In genomic region chr6:39228992-39229767, GRCh38 we compare ENCODE assay signal across 8 cellular contexts. TPM values are rescaled to one million over a fixed set of nuclear protein-coding genes. Genes with fewer than 3 reads are reported as not detected.
A peak's percentile ranks its signal among the peaks of the same experiment; 100 is the strongest.
DNase-seq lines count a peak whose midpoint lies in the region; ATAC-seq and TF ChIP-seq lines count a peak whose summit lies in the region.

TSS of gene KCNK5 (minus strand) at chr6:39229475. CDS start at chr6:39229111, 364 bp downstream.

- peak; percentile 45 to 61 (median 45) for TF ChIP-seq CTCF in esophagus muscularis mucosa (IDR thresholded peaks at IDR 0.05)

- CTCF ChIA-PET in naive thymus-derived CD4-positive, alpha-beta T cell (lab: Charles Lee), result no interaction called here

- no peaks in the 10 kb centered on the region for H3K9me3 ChIP-seq in esophagus muscularis mucosa
- no peaks in the 10 kb centered on the region for H3K9me3 ChIP-seq in naive thymus-derived CD4-positive, alpha-beta T cell (ENCODE audit: control insufficient read depth in 2 of 3, low read length in 3 of 3)

- H3K27ac ChIP-seq in esophagus muscularis mucosa (replicated peaks in 1 of 4), result peak within 1 kb of the TSS; percentile 38 to 65 (median 54)
- H3K27ac ChIP-seq in naive thymus-derived CD4-positive, alpha-beta T cell (ENCODE audit: low read depth, low read length), result no peak within 1 kb of the TSS

- intact Hi-C loops in esophagus muscularis mucosa (cut with DNase I), result no loop called here
- intact Hi-C loops in naive thymus-derived CD4-positive, alpha-beta T cell (cut with micrococcal nuclease), result loop anchor here (1.0 to 10.0 kb wide), 8 partner anchors 10 to 1846 kb away; partner anchors contain the start of genes BTBD9 (in 1 of the 2), GLO1 (in 1 of the 2), NFYA (in 1 of the 2) and OARD1 (in 1 of the 2)

- peak within 1 kb of the TSS; percentile 61 to 86 (median 72) for H3K4me3 Mint-ChIP-seq in naive thymus-derived CD4-positive, alpha-beta T cell
- peak within 1 kb of the TSS; percentile 72 for H3K4me3 Mint-ChIP-seq in stimulated activated memory B cell treated with anti-CD40 and anti-IgM and Interleukin-4, amounts not matched to agents 10 μg/mL and 1 μg/mL and 100 μg/mL, for 72 hours

- H3K27me3 Mint-ChIP-seq in naive thymus-derived CD4-positive, alpha-beta T cell, result peaks cover 0 to 12% (median 6%) of the 10 kb centered on the region in 5 donors
- H3K27me3 Mint-ChIP-seq in stimulated activated memory B cell treated with anti-CD40 and anti-IgM and Interleukin-4, amounts not matched to agents 10 μg/mL and 1 μg/mL and 100 μg/mL, for 72 hours, result peaks cover 47% of the 10 kb centered on the region

- no peak for TF ChIP-seq EP300 in esophagus muscularis mucosa (IDR thresholded peaks at IDR 0.05)

- peaks cover 4 to 53% (median 19%) of the 10 kb centered on the region in 4 donors for H3K27me3 ChIP-seq in esophagus muscularis mucosa
- H3K27me3 ChIP-seq in naive thymus-derived CD4-positive, alpha-beta T cell (ENCODE audit: control insufficient read depth in 2 of 2, insufficient read depth in 2 of 2, low read length in 2 of 2), result no peaks in the 10 kb centered on the region

- H3K9me3 Mint-ChIP-seq in naive thymus-derived CD4-positive, alpha-beta T cell, result no peaks in the 10 kb centered on the region
- no peaks in the 10 kb centered on the region for H3K9me3 Mint-ChIP-seq in stimulated activated memory B cell treated with anti-CD40 and anti-IgM and Interleukin-4, amounts not matched to agents 10 μg/mL and 1 μg/mL and 100 μg/mL, for 72 hours

- peak within 1 kb of the TSS in 2 of 9 donors; percentile 51 to 91 for H3K27ac Mint-ChIP-seq in naive thymus-derived CD4-positive, alpha-beta T cell
- H3K27ac Mint-ChIP-seq in stimulated activated memory B cell treated with anti-CD40 and anti-IgM and Interleukin-4, amounts not matched to agents 10 μg/mL and 1 μg/mL and 100 μg/mL, for 72 hours, result no peak within 1 kb of the TSS

- peaks cover 11 to 20% (median 17%) of the 10 kb centered on the region in 4 donors for H3K4me1 ChIP-seq in esophagus muscularis mucosa
- H3K4me1 ChIP-seq in naive thymus-derived CD4-positive, alpha-beta T cell (ENCODE audit: control insufficient read depth in 2 of 2, insufficient read depth in 2 of 2, low read length in 2 of 2), result peaks cover 18 to 43% of the 10 kb centered on the region in 2 donors

- no peak for TF ChIP-seq POLR2A in esophagus muscularis mucosa (IDR thresholded peaks at IDR 0.05; ENCODE audit: low read depth)

- 1% methylated on average over 10 of the region's 73 CpGs for WGBS in esophagus muscularis mucosa

- peaks cover 15 to 48% (median 33%) of the 10 kb centered on the region in 7 donors for H3K4me1 Mint-ChIP-seq in naive thymus-derived CD4-positive, alpha-beta T cell
- peaks cover 18% of the 10 kb centered on the region for H3K4me1 Mint-ChIP-seq in stimulated activated memory B cell treated with anti-CD40 and anti-IgM and Interleukin-4, amounts not matched to agents 10 μg/mL and 1 μg/mL and 100 μg/mL, for 72 hours

- DNase-seq in NCI-H748 (lab: John Stamatoyannopoulos, UW; ENCODE audit: unreplicated experiment) (peak; percentile 90), esophagus muscularis mucosa (ENCODE audit: extremely low spot score) (no peak), hepatic stellate cell (ENCODE audit: low spot score) (no peak)
- peak; percentile 78 for DNase-seq in activated CD8-positive, alpha-beta memory T cell treated with anti-CD3 and anti-CD28 coated beads, Interleukin-2, amount 50 U/mL, for 4 hours
- peak; percentile 5 to 91 (median 42) for DNase-seq in naive thymus-derived CD4-positive, alpha-beta T cell

- peak within 1 kb of the TSS; percentile 51 to 69 (median 56) for H3K4me3 ChIP-seq in esophagus muscularis mucosa
- peak within 1 kb of the TSS; percentile 54 for H3K4me3 ChIP-seq in naive thymus-derived CD4-positive, alpha-beta T cell (ENCODE audit: low read length)

- peaks cover 0 to 9% (median 0%) of the 10 kb centered on the region in 5 donors for H3K36me3 Mint-ChIP-seq in naive thymus-derived CD4-positive, alpha-beta T cell
- H3K36me3 Mint-ChIP-seq in stimulated activated memory B cell treated with anti-CD40 and anti-IgM and Interleukin-4, amounts not matched to agents 10 μg/mL and 1 μg/mL and 100 μg/mL, for 72 hours, result no peaks in the 10 kb centered on the region

- no peaks in the 10 kb centered on the region for H3K36me3 ChIP-seq in esophagus muscularis mucosa
- H3K36me3 ChIP-seq in naive thymus-derived CD4-positive, alpha-beta T cell (ENCODE audit: control insufficient read depth in 2 of 3, insufficient read depth in 3 of 3, low read length in 3 of 3), result no peaks in the 10 kb centered on the region

- POLR2A ChIA-PET in naive thymus-derived CD4-positive, alpha-beta T cell (lab: Charles Lee), result no interaction called here

- ATAC-seq in GM18502 (IDR thresholded peaks at IDR 0.05; ENCODE audit: poor library complexity, unreplicated experiment), result peak; percentile 65
- peak; percentile 66 for ATAC-seq in HG03108 (IDR thresholded peaks at IDR 0.05; ENCODE audit: unreplicated experiment)
- ATAC-seq in naive thymus-derived CD4-positive, alpha-beta T cell, result peak; percentile 88
- ATAC-seq in stimulated activated memory B cell treated with anti-CD40 and anti-IgM and Interleukin-4, amounts not matched to agents 10 μg/mL and 1 μg/mL and 100 μg/mL, for 72 hours, result peak; percentile 83

RNA-seq across cellular contexts. Expression of gene KCNK5, which starts in this region (rescaled TPM):
- 1 to 10 TPM; 6.2 to 9.2 (median 7.4) TPM for total RNA-seq in esophagus muscularis mucosa
- 1 to 10 TPM in 1 of 5 experiments, under 1 TPM in 2, not detected in 2; 0.24 to 9.6 (median 0.34) TPM for total RNA-seq in naive thymus-derived CD4-positive, alpha-beta T cell
- under 1 TPM in 1 of 2 donors, not detected in 1; 0.20 TPM for polyA plus RNA-seq in naive thymus-derived CD4-positive, alpha-beta T cell

Comparison
In these comparisons a context has a peak if more than half of its experiments do, and no peak if none do; other contexts are left out.
1. DNase-seq: peak in NCI-H748 (single experiment), activated CD8-positive, alpha-beta memory T cell treated with anti-CD3 and anti-CD28 coated beads, Interleukin-2, amount 50 U/mL, for 4 hours (single experiment) and naive thymus-derived CD4-positive, alpha-beta T cell (9 of 9); none in esophagus muscularis mucosa (single experiment) and hepatic stellate cell (single experiment).
2. Peak in every context shown above with its lines, with median percentiles within 50 percentile points of each other: ATAC-seq.